In the genomic region with DNA sequence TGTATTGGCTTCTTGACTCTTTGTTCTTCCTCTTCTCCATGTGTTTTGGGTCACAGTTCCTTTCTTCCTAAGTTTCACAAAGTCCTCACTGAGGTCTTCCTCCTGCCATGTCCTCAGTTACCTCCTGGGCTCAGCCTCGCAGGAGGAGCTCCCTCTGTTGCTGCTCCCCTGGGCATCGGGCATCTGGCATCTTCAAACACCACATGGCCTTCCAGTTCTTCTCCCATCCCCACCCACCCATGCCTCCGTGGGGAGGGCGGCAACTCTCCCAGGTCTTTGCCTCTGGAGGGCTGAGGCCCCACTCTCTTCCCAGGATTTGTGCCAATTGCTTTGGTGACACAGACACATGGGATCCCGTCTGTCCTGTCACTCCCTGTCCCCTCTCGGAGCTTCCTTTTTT, we compare ENCODE assay signal across 25 cellular contexts.
"Had no signal": no experiment of that assay in that cellular context is flagged by ENCODE, and none has a peak within 500 bp of the region (broad histone marks: within the 10 kb centered on the region; RNA-seq: fewer than 3 reads in every experiment).

No MANE protein-coding gene starts in this region.

- H3K36me3 Mint-ChIP-seq: immature natural killer cell; memory B cell; natural killer cell; stimulated activated memory B cell treated with anti-CD40 and anti-IgM and Interleukin-4, amounts not matched to agents 10 μg/mL and 1 μg/mL and 100 μg/mL, for 72 hours had no signal

- H3K27ac ChIP-seq: dorsolateral prefrontal cortex, pancreas, right lobe of liver, thoracic aorta, tibial nerve, upper lobe of left lung, uterus had no signal

- H3K9me3 Mint-ChIP-seq: immature natural killer cell; memory B cell; natural killer cell; stimulated activated memory B cell treated with anti-CD40 and anti-IgM and Interleukin-4, amounts not matched to agents 10 μg/mL and 1 μg/mL and 100 μg/mL, for 72 hours had no signal

- H3K27ac Mint-ChIP-seq: immature natural killer cell; memory B cell; natural killer cell; progenitor cell of endocrine pancreas; stimulated activated memory B cell treated with anti-CD40 and anti-IgM and Interleukin-4, amounts not matched to agents 10 μg/mL and 1 μg/mL and 100 μg/mL, for 72 hours had no signal

- H3K4me3 ChIP-seq: dorsolateral prefrontal cortex, lung, pancreas, right lobe of liver, smooth muscle cell, thoracic aorta, tibial nerve, upper lobe of left lung, uterus had no signal

- H3K4me1 ChIP-seq: pancreas, right lobe of liver, tibial nerve, upper lobe of left lung, uterus had no signal

- H3K27me3 ChIP-seq: pancreas, right lobe of liver, tibial nerve, upper lobe of left lung, uterus had no signal

- H3K4me1 Mint-ChIP-seq: immature natural killer cell, natural killer cell had no signal

- ATAC-seq: left ventricle myocardium superior; natural killer cell; pancreas; stimulated activated naive CD8-positive, alpha-beta T cell treated with anti-CD3 and anti-CD28 coated beads, Interleukin-15, Interleukin-2, amounts not matched to agents 100 U/mL and 50 U/mL, for 24 hours had no signal

- H3K9me3 ChIP-seq: pancreas, right lobe of liver, thoracic aorta, upper lobe of left lung, uterus had no signal

- H3K4me3 Mint-ChIP-seq: immature natural killer cell; memory B cell; natural killer cell; stimulated activated memory B cell treated with anti-CD40 and anti-IgM and Interleukin-4, amounts not matched to agents 10 μg/mL and 1 μg/mL and 100 μg/mL, for 72 hours had no signal

- H3K36me3 ChIP-seq: pancreas, right lobe of liver, thoracic aorta, tibial nerve, upper lobe of left lung, uterus had no signal

- FAIRE-seq: colon, frontal cortex, pancreas had no signal

- DNase-seq: effector CD4-positive, alpha-beta T cell; hypothalamus; immature natural killer cell; islet precursor cell; left ventricle myocardium superior; natural killer cell; occipital lobe; right lobe of liver; stimulated activated CD4-positive, alpha-beta T cell treated with anti-CD3 and anti-CD28 coated beads, Interleukin-2, amount 100 ng/mL, for 24 hours; stimulated activated CD4-positive, alpha-beta T cell treated with anti-CD3 and anti-CD28 coated beads, Interleukin-4, amount 100 ng/mL, for 24 hours; stimulated activated naive CD8-positive, alpha-beta T cell treated with anti-CD3 and anti-CD28 coated beads, Interleukin-15, Interleukin-2, amounts not matched to agents 100 U/mL and 50 U/mL, for 24 hours; substantia nigra; upper lobe of left lung; uterus had no signal
